ENCODE assay signal across 31 cellular contexts in genomic region chr2:171487803-171488259, GRCh38.
"Had no signal": no experiment of that assay in that cellular context is flagged by ENCODE, and none has a peak within 500 bp of the region (broad histone marks: within the 10 kb centered on the region; RNA-seq: fewer than 3 reads in every experiment).

No MANE protein-coding gene starts in this region.

- H3K27ac Mint-ChIP-seq: activated B cell treated with CpG ODN at 0.5 μM for 24 hours; activated CD4-positive, alpha-beta T cell treated with anti-CD3 and anti-CD28 coated beads for 36 hours; activated CD8-positive, alpha-beta memory T cell treated with anti-CD3 and anti-CD28 coated beads, Interleukin-2, amount 10 ng/mL, durations not matched to agents 7 days and 5 days; activated CD8-positive, alpha-beta T cell treated with anti-CD3 and anti-CD28 coated beads, Interleukin-2, amount 10 ng/mL, durations not matched to agents 7 days and 5 days; activated naive CD4-positive, alpha-beta T cell treated with anti-CD3 and anti-CD28 coated beads, Interleukin-2, amount 50 U/mL, for 72 hours; activated T-cell treated with anti-CD3 and anti-CD28 coated beads, Interleukin-2, amount 50 U/mL, for 72 hours; nephron; progenitor cell of endocrine pancreas; stimulated activated effector memory CD8-positive, alpha-beta T cell treated with anti-CD3 and anti-CD28 coated beads, Interleukin-12 subunit alpha, Interleukin-12 subunit beta, amount 100 ng/mL, for 72 hours; T-cell had no signal

- H3K27me3 Mint-ChIP-seq: activated B cell treated with CpG ODN at 0.5 μM for 24 hours; activated CD4-positive, alpha-beta T cell treated with anti-CD3 and anti-CD28 coated beads for 36 hours; activated CD8-positive, alpha-beta memory T cell treated with anti-CD3 and anti-CD28 coated beads, Interleukin-2, amount 10 ng/mL, durations not matched to agents 7 days and 5 days; progenitor cell of endocrine pancreas; stimulated activated naive CD8-positive, alpha-beta T cell treated with anti-CD3 and anti-CD28 coated beads, Interleukin-15, amount 100 ng/mL, for 72 hours; T-cell had no signal

- H3K4me1 ChIP-seq: esophagus squamous epithelium, gastrocnemius medialis, left lung, tibial nerve had no signal

- H3K4me3 Mint-ChIP-seq: activated B cell treated with CpG ODN at 0.5 μM for 24 hours; activated CD4-positive, alpha-beta T cell treated with anti-CD3 and anti-CD28 coated beads for 36 hours; activated CD8-positive, alpha-beta memory T cell treated with anti-CD3 and anti-CD28 coated beads, Interleukin-2, amount 10 ng/mL, durations not matched to agents 7 days and 5 days; activated CD8-positive, alpha-beta T cell treated with anti-CD3 and anti-CD28 coated beads, Interleukin-2, amount 10 ng/mL, durations not matched to agents 7 days and 5 days; activated T-cell treated with anti-CD3 and anti-CD28 coated beads, Interleukin-2, amount 50 U/mL, for 72 hours; nephron; stimulated activated effector memory CD8-positive, alpha-beta T cell treated with anti-CD3 and anti-CD28 coated beads, Interleukin-12 subunit alpha, Interleukin-12 subunit beta, amount 100 ng/mL, for 72 hours; stimulated activated naive CD8-positive, alpha-beta T cell treated with anti-CD3 and anti-CD28 coated beads, Interleukin-15, amount 100 ng/mL, for 72 hours; T-cell had no signal

- DNase-seq: activated B cell treated with CpG ODN at 0.5 μM for 24 hours; activated CD4-positive, alpha-beta T cell treated with anti-CD3 and anti-CD28 coated beads for 36 hours; activated CD8-positive, alpha-beta memory T cell treated with anti-CD3 and anti-CD28 coated beads, Interleukin-2, amount 10 ng/mL, durations not matched to agents 7 days and 5 days; activated CD8-positive, alpha-beta T cell treated with anti-CD3 and anti-CD28 coated beads, Interleukin-2, amount 10 ng/mL, durations not matched to agents 7 days and 5 days; activated naive CD4-positive, alpha-beta T cell; activated T-cell treated with anti-CD3 and anti-CD28 coated beads, Interleukin-2, amount 50 U/mL, for 72 hours; central memory CD4-positive, alpha-beta T cell; effector CD8-positive, alpha-beta T cell; esophagus squamous epithelium; gastrocnemius medialis; glutamatergic neuron; hippocampal formation; immature natural killer cell; kidney; left lung; mesendoderm; stimulated activated CD4-positive, alpha-beta T cell treated with anti-CD3 and anti-CD28 coated beads, Interleukin-4, amount 100 ng/mL, for 24 hours; stimulated activated naive CD8-positive, alpha-beta T cell treated with anti-CD3 and anti-CD28 coated beads, Interleukin-15, amount 100 ng/mL, for 72 hours; T-cell had no signal

- H3K4me1 Mint-ChIP-seq: activated B cell treated with CpG ODN at 0.5 μM for 24 hours; stimulated activated naive CD8-positive, alpha-beta T cell treated with anti-CD3 and anti-CD28 coated beads, Interleukin-15, amount 100 ng/mL, for 72 hours had no signal

- H3K4me3 ChIP-seq: esophagus squamous epithelium, gastrocnemius medialis, left lung, lung, skin epidermis, tibial nerve had no signal

- FAIRE-seq: astrocyte, endometrium, kidney had no signal

- ATAC-seq: activated CD4-positive, alpha-beta T cell treated with anti-CD3 and anti-CD28 coated beads for 36 hours; activated CD8-positive, alpha-beta memory T cell treated with anti-CD3 and anti-CD28 coated beads, Interleukin-2, amount 10 ng/mL, durations not matched to agents 7 days and 5 days; activated CD8-positive, alpha-beta T cell treated with anti-CD3 and anti-CD28 coated beads, Interleukin-2, amount 10 ng/mL, durations not matched to agents 7 days and 5 days; activated naive CD4-positive, alpha-beta T cell treated with anti-CD3 and anti-CD28 coated beads, Interleukin-2, amount 50 U/mL, for 72 hours; activated T-cell treated with anti-CD3 and anti-CD28 coated beads, Interleukin-2, amount 50 U/mL, for 72 hours; gastrocnemius medialis; left lung; sciatic nerve; stimulated activated effector memory CD8-positive, alpha-beta T cell treated with anti-CD3 and anti-CD28 coated beads, Interleukin-12 subunit alpha, Interleukin-12 subunit beta, amount 100 ng/mL, for 72 hours; stimulated activated naive CD8-positive, alpha-beta T cell treated with anti-CD3 and anti-CD28 coated beads, Interleukin-15, amount 100 ng/mL, for 72 hours; T-cell had no signal

- H3K9me3 Mint-ChIP-seq: immature natural killer cell; nephron; stimulated activated effector memory CD8-positive, alpha-beta T cell treated with anti-CD3 and anti-CD28 coated beads, Interleukin-12 subunit alpha, Interleukin-12 subunit beta, amount 100 ng/mL, for 72 hours; stimulated activated naive CD8-positive, alpha-beta T cell treated with anti-CD3 and anti-CD28 coated beads, Interleukin-15, amount 100 ng/mL, for 72 hours had no signal

- H3K9me3 ChIP-seq: esophagus squamous epithelium, left lung, neutrophil, tibial nerve had no signal

- H3K36me3 ChIP-seq: gastrocnemius medialis, left lung, neutrophil had no signal

- H3K27ac ChIP-seq: epithelial cell of prostate, esophagus squamous epithelium, gastrocnemius medialis, left lung, neutrophil, skin epidermis, tibial nerve had no signal

- H3K27me3 ChIP-seq: esophagus squamous epithelium, gastrocnemius medialis, left lung, neutrophil, tibial nerve had no signal
